Comparison of ENCODE assay signal across 23 cellular contexts in genomic region chr1:185974367-185974766, GRCh38.
DNase-seq lines count a peak whose midpoint lies in the region; ATAC-seq and TF ChIP-seq lines count a peak whose summit lies in the region.
"Had no signal": no experiment of that assay in that cellular context is flagged by ENCODE, and none has a peak within 500 bp of the region (broad histone marks: within the 10 kb centered on the region; RNA-seq: fewer than 3 reads in every experiment).

No MANE protein-coding gene starts in this region.

- ATAC-seq in right cardiac atrium (no peak), HG03175 (IDR thresholded peaks at IDR 0.05; ENCODE audit: unreplicated experiment) (no peak)
- no peak for ATAC-seq in activated CD4-positive, alpha-beta T cell treated with anti-CD3 and anti-CD28 coated beads for 36 hours
- ATAC-seq: A549, GM12878, GM23338, HCT116 had no signal

- H3K4me1 Mint-ChIP-seq in activated CD4-positive, alpha-beta T cell treated with anti-CD3 and anti-CD28 coated beads for 36 hours, result no peaks in the 10 kb centered on the region
- H3K4me1 Mint-ChIP-seq: B cell, CD14-positive monocyte had no signal

- H3K4me1 ChIP-seq in left ventricle myocardium inferior (peaks cover 14% of the 10 kb centered on the region), right cardiac atrium (ENCODE audit: control insufficient read depth, insufficient read depth, low read length) (no peaks in the 10 kb centered on the region), SJCRH30 (peaks cover 47% of the 10 kb centered on the region)
- H3K4me1 ChIP-seq: A549 had no signal

- CTCF ChIA-PET in activated CD4-positive, alpha-beta T cell treated with anti-CD3 and anti-CD28 coated beads for 36 hours (lab: Charles Lee), result no interaction called here

- intact Hi-C loops in left ventricle myocardium inferior (cut with micrococcal nuclease) (no loop called here), right cardiac atrium (cut with DNase I) (no loop called here)
- intact Hi-C loops in activated CD4-positive, alpha-beta T cell treated with anti-CD3 and anti-CD28 coated beads for 36 hours (cut with DNase I, micrococcal nuclease), result no loop called here

- no peaks in the 10 kb centered on the region for H3K36me3 ChIP-seq in left ventricle myocardium inferior
- H3K36me3 ChIP-seq in SJCRH30, result no peaks in the 10 kb centered on the region

- no peak overlapping the region for H3K4me3 Mint-ChIP-seq in activated CD4-positive, alpha-beta T cell treated with anti-CD3 and anti-CD28 coated beads for 36 hours
- H3K4me3 Mint-ChIP-seq: B cell, CD14-positive monocyte, GM23338 had no signal

- no peak for TF ChIP-seq CTCF in left ventricle myocardium inferior (IDR thresholded peaks at IDR 0.05; ENCODE audit: borderline replicate concordance)

- H3K27ac Mint-ChIP-seq in activated CD4-positive, alpha-beta T cell treated with anti-CD3 and anti-CD28 coated beads for 36 hours, result no peak overlapping the region
- H3K27ac Mint-ChIP-seq: B cell, CD14-positive monocyte had no signal

- no peaks in the 10 kb centered on the region for H3K27me3 ChIP-seq in left ventricle myocardium inferior (ENCODE audit: low read depth)
- no peaks in the 10 kb centered on the region for H3K27me3 ChIP-seq in right cardiac atrium (ENCODE audit: control insufficient read depth, insufficient read depth)
- no peaks in the 10 kb centered on the region for H3K27me3 ChIP-seq in SJCRH30

- 77% methylated on average over 2 of the region's 2 CpGs for WGBS in right cardiac atrium

- no peaks in the 10 kb centered on the region for H3K36me3 Mint-ChIP-seq in activated CD4-positive, alpha-beta T cell treated with anti-CD3 and anti-CD28 coated beads for 36 hours (ENCODE audit: low read depth)
- H3K36me3 Mint-ChIP-seq: CD14-positive monocyte had no signal

- H3K27me3 Mint-ChIP-seq in activated CD4-positive, alpha-beta T cell treated with anti-CD3 and anti-CD28 coated beads for 36 hours, result peaks cover 11% of the 10 kb centered on the region

- POLR2A ChIA-PET in activated CD4-positive, alpha-beta T cell treated with anti-CD3 and anti-CD28 coated beads for 36 hours (lab: Charles Lee), result no interaction called here

- DNase-seq in left ventricle myocardium inferior (no peak), right cardiac atrium (no peak), SJCRH30 (peak in 1 of 2 experiments; percentile 26), kidney glomerular epithelial cell (lab: John Stamatoyannopoulos, UW) (peak; percentile 31), SHP77 treated with DMSO at 0.1 percent for 48 hours (lab: John Stamatoyannopoulos, UW) (no peak), GM03348 (ENCODE audit: low spot score) (no peak)
- no peak for DNase-seq in activated CD4-positive, alpha-beta T cell treated with anti-CD3 and anti-CD28 coated beads for 36 hours
- DNase-seq: DMS79 treated with DMSO at 0.1 percent for 48 hours, Kasumi-1, NCI-H1436 treated with DMSO at 0.1 percent for 48 hours, NCI-H2029, NCI-H2171, NCI-H345, NCI-H526, OCI-M1, SW 1271 had no signal

- peak overlapping the region; percentile 17 for H3K27ac ChIP-seq in left ventricle myocardium inferior (replicated peaks)
- no peak overlapping the region for H3K27ac ChIP-seq in right cardiac atrium (ENCODE audit: low read length)
- H3K27ac ChIP-seq in SJCRH30, result peak overlapping the region; percentile 95
- H3K27ac ChIP-seq: A549 had no signal

- no peaks in the 10 kb centered on the region for H3K9me3 Mint-ChIP-seq in activated CD4-positive, alpha-beta T cell treated with anti-CD3 and anti-CD28 coated beads for 36 hours (ENCODE audit: low read depth)
- H3K9me3 Mint-ChIP-seq: GM23338 had no signal

- H3K9me3 ChIP-seq in left ventricle myocardium inferior (replicated peaks) (no peaks in the 10 kb centered on the region), right cardiac atrium (ENCODE audit: control insufficient read depth, low read length) (no peaks in the 10 kb centered on the region), SJCRH30 (replicated peaks) (no peaks in the 10 kb centered on the region)
- H3K9me3 ChIP-seq: A549 had no signal

- H3K4me3 ChIP-seq in left ventricle myocardium inferior, result no peak overlapping the region
- H3K4me3 ChIP-seq in right cardiac atrium (ENCODE audit: low read length), result no peak overlapping the region
- no peak overlapping the region for H3K4me3 ChIP-seq in SJCRH30
- H3K4me3 ChIP-seq: A549, GM12878, GM23338 had no signal
